17 cellular contexts compared by ENCODE assay signal in genomic region chr14:95292660-95293425, GRCh38. TPM values are rescaled to one million over a fixed set of nuclear protein-coding genes. Genes with fewer than 3 reads are reported as not detected.
A peak's percentile ranks its signal among the peaks of the same experiment; 100 is the strongest.
DNase-seq lines count a peak whose midpoint lies in the region; ATAC-seq and TF ChIP-seq lines count a peak whose summit lies in the region.
"Had no signal": no experiment of that assay in that cellular context is flagged by ENCODE, and none has a peak within 500 bp of the region (broad histone marks: within the 10 kb centered on the region; RNA-seq: fewer than 3 reads in every experiment).

No MANE protein-coding gene starts in this region.

- intact Hi-C loops in body of pancreas (cut with DNase I), result no loop called here

- H3K27me3 ChIP-seq in body of pancreas, result no peaks in the 10 kb centered on the region

- no peak for ATAC-seq in body of pancreas

- peak overlapping the region; percentile 77 to 90 (median 84) for H3K27ac ChIP-seq in body of pancreas
- H3K27ac ChIP-seq in temporal lobe (ENCODE audit: low read depth, low read length), result peak overlapping the region; percentile 99
- H3K27ac ChIP-seq: cardiac muscle cell, HL-60 had no signal

- H3K4me3 ChIP-seq in body of pancreas, result no peak overlapping the region
- H3K4me3 ChIP-seq: cardiac muscle cell, lung had no signal

- no peaks in the 10 kb centered on the region for H3K36me3 ChIP-seq in body of pancreas (replicated peaks in 1 of 2; ENCODE audit: insufficient read depth in 1 of 2, low read depth in 2 of 2)
- H3K36me3 ChIP-seq: cardiac muscle cell had no signal

- H3K9me3 ChIP-seq in body of pancreas, result no peaks in the 10 kb centered on the region

- no peak for TF ChIP-seq CTCF in body of pancreas (IDR thresholded peaks at IDR 0.05)

- peaks cover 55% of the 10 kb centered on the region for H3K4me1 ChIP-seq in body of pancreas

- no peak for TF ChIP-seq POLR2A in body of pancreas (IDR thresholded peaks at IDR 0.05)

- 44 to 69% methylated on average over 8 of the region's 8 CpGs for WGBS in body of pancreas, 2 donors

- peak; percentile 39 for DNase-seq in DMS53 (lab: John Stamatoyannopoulos, UW)
- DNase-seq in DMS53 treated with DMSO at 0.1 percent for 48 hours (lab: John Stamatoyannopoulos, UW; ENCODE audit: unreplicated experiment), result no peak
- peak in 1 of 4 donors; percentile 20 for DNase-seq in body of pancreas
- peak; percentile 41 for DNase-seq in mesenteric fat pad (ENCODE audit: low spot score)
- DNase-seq in KG1 (lab: John Stamatoyannopoulos, UW), result no peak
- no peak for DNase-seq in kidney glomerular epithelial cell (lab: John Stamatoyannopoulos, UW)
- DNase-seq in stimulated activated CD4-positive, alpha-beta T cell treated with anti-CD3 and anti-CD28 coated beads, Interleukin-4, amount 100 ng/mL, for 24 hours, result no peak
- DNase-seq: 8988T; activated B cell treated with CpG ODN at 0.5 μM for 24 hours; CD4-positive, alpha-beta T cell; EL; NCI-H748 treated with DMSO at 0.1 percent for 48 hours; nephron progenitor cell had no signal

RNA-seq across cellular contexts. Expression of gene CLMN, which starts 26.9 kb away (rescaled TPM):
- total RNA-seq in body of pancreas (10 to 100 TPM; 53.7 to 54.7 TPM), mesenteric fat pad (47.4 TPM), temporal lobe (0.98 TPM)

Comparison
In these comparisons a context has a peak if more than half of its experiments do, and no peak if none do; other contexts are left out.
1. DNase-seq: peak in DMS53 (single experiment) and mesenteric fat pad (single experiment); none in DMS53 treated with DMSO at 0.1 percent for 48 hours (single experiment), KG1 (single experiment), kidney glomerular epithelial cell (single experiment) and stimulated activated CD4-positive, alpha-beta T cell treated with anti-CD3 and anti-CD28 coated beads, Interleukin-4, amount 100 ng/mL, for 24 hours (single experiment).
2. RNA of gene CLMN, which starts 26.9 kb away (total RNA-seq): 53.7 to 54.7 TPM in body of pancreas and 47.4 TPM in mesenteric fat pad (single experiment); 0.98 TPM in temporal lobe (single experiment); every median in the first group is over 10 times any median in the second.